21 cellular contexts compared by ENCODE assay signal in the genomic region with DNA sequence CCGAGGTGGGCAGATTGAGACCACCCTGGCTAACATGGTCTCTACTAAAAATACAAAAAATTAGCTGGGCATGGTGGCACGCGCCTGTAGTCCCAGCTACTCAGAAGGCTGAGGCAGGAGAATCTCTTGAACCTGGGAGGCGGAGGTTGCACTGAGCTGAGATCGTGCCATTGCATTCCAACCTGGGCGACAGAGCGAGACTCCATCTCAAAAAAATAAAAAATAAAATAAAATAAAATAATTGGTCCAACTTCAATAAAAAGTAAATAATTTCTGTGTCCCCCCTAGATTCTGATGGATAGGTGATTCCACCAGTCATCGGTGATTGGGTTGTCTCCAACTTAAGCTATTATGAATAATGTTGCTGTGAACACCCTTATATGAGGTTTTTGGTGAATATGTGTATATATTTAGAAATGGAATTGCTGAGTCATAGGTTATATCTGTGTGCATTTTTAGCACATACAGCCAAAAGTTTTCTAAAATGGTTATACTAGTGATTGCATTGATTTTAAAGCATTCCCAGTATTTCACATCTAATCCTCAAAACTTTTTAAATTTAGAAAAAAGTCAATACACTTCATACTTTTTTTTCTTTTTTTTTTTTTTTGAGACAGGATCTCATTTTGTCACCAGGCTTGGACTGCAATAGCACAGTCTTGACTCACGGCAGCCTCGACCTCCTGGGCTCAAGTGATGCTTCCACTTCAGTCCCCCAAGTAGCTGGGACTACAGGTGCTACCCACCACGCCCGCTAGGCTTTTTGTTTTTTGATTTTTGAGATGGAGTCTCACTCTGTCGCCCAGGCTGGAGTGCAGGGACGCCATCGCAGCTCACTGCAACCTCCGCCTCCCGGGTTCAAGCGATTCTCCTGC. TPM values are rescaled to one million over a fixed set of nuclear protein-coding genes. Genes with fewer than 3 reads are reported as not detected.
DNase-seq lines count a peak whose midpoint lies in the region; ATAC-seq and TF ChIP-seq lines count a peak whose summit lies in the region.
"Had no signal": no experiment of that assay in that cellular context is flagged by ENCODE, and none has a peak within 500 bp of the region (broad histone marks: within the 10 kb centered on the region; RNA-seq: fewer than 3 reads in every experiment).

No MANE protein-coding gene starts in this region.

- H3K9me2 ChIP-seq in GM23338 (ENCODE audit: insufficient read depth): no peaks in the 10 kb centered on the region

- no peaks in the 10 kb centered on the region for H3K36me3 Mint-ChIP-seq in GM23338 (ENCODE audit: low read depth)
- no peaks in the 10 kb centered on the region for H3K36me3 Mint-ChIP-seq in effector memory CD8-positive, alpha-beta T cell (ENCODE audit: insufficient read depth)
- H3K36me3 Mint-ChIP-seq: CD4-positive, CD25-positive, alpha-beta regulatory T cell; naive B cell had no signal

- peak overlapping the region; percentile 97; the same call in 1 of the 2 replicates for H2AFZ ChIP-seq in GM23338

- DNase-seq in A172 (ENCODE audit: low spot score) (peak; percentile 19), GM23338 (ENCODE audit: low spot score) (no peak), RKO (ENCODE audit: low spot score) (peak; percentile 67), fibroblast of the aortic adventitia (ENCODE audit: low read depth) (peak; percentile 59), NCI-H1694 treated with DMSO at 0.1 percent for 48 hours (lab: John Stamatoyannopoulos, UW) (no peak)
- DNase-seq in effector memory CD8-positive, alpha-beta T cell: no peak
- DNase-seq: activated CD4-positive, alpha-beta T cell treated with anti-CD3 and anti-CD28 coated beads, Interleukin-2, amount 10 ng/mL, durations not matched to agents 24 days and 14 days; activated CD8-positive, alpha-beta memory T cell treated with anti-CD3 and anti-CD28 coated beads, Interleukin-2, amount 50 U/mL, for 48 hours; CD4-positive, CD25-positive, alpha-beta regulatory T cell; kidney; naive B cell; NCI-H1417 treated with DMSO at 0.1 percent for 48 hours; stimulated activated naive CD4-positive, alpha-beta T cell had no signal

- H3K27ac ChIP-seq in GM23338 (ENCODE audit: low read depth): peak overlapping the region; percentile 73; the same call in 1 of the 2 replicates
- H3K27ac ChIP-seq: cardiac muscle cell, gastroesophageal sphincter, pancreas, tibial artery had no signal

- H3K79me2 ChIP-seq in GM23338 (replicated peaks; ENCODE audit: insufficient read depth): no peaks in the 10 kb centered on the region

- no peaks in the 10 kb centered on the region for H3F3A ChIP-seq in GM23338 (replicated peaks; ENCODE audit: low read depth)

- H3K27me3 Mint-ChIP-seq in GM23338 (ENCODE audit: insufficient read depth, low read depth, poor library complexity): peaks cover 3% of the 10 kb centered on the region
- H3K27me3 Mint-ChIP-seq in effector memory CD8-positive, alpha-beta T cell: no peaks in the 10 kb centered on the region
- H3K27me3 Mint-ChIP-seq: activated CD4-positive, alpha-beta T cell treated with anti-CD3 and anti-CD28 coated beads, Interleukin-2, amount 10 ng/mL, durations not matched to agents 24 days and 14 days; CD4-positive, CD25-positive, alpha-beta regulatory T cell; dendritic cell treated with granulocyte-macrophage colony-stimulating factor and Interleukin-4, amounts not matched to agents 40 ng/mL and 50 ng/mL, for 4 days; naive B cell had no signal

- no peaks in the 10 kb centered on the region; the same call in 2 of the 3 replicates for H3K9me3 Mint-ChIP-seq in GM23338
- H3K9me3 Mint-ChIP-seq in effector memory CD8-positive, alpha-beta T cell: no peaks in the 10 kb centered on the region
- H3K9me3 Mint-ChIP-seq: activated CD4-positive, alpha-beta T cell treated with anti-CD3 and anti-CD28 coated beads, Interleukin-2, amount 10 ng/mL, durations not matched to agents 24 days and 14 days; CD4-positive, CD25-positive, alpha-beta regulatory T cell; dendritic cell treated with granulocyte-macrophage colony-stimulating factor and Interleukin-4, amounts not matched to agents 40 ng/mL and 50 ng/mL, for 4 days; naive B cell had no signal

- H4K20me1 ChIP-seq in GM23338 (replicated peaks; ENCODE audit: insufficient read depth): no peaks in the 10 kb centered on the region

- H3K27ac Mint-ChIP-seq in GM23338: no peak overlapping the region
- no peak overlapping the region for H3K27ac Mint-ChIP-seq in effector memory CD8-positive, alpha-beta T cell
- H3K27ac Mint-ChIP-seq: activated CD4-positive, alpha-beta T cell treated with anti-CD3 and anti-CD28 coated beads, Interleukin-2, amount 10 ng/mL, durations not matched to agents 24 days and 14 days; CD4-positive, CD25-positive, alpha-beta regulatory T cell; naive B cell had no signal

- ATAC-seq in GM23338: no peak
- no peak for ATAC-seq in HG03108 (IDR thresholded peaks at IDR 0.05; ENCODE audit: unreplicated experiment)
- ATAC-seq in effector memory CD8-positive, alpha-beta T cell (replicated peaks): no peak
- no peak for ATAC-seq in GM19467 (IDR thresholded peaks at IDR 0.05; ENCODE audit: unreplicated experiment)

- 0 out of 2 replicates have a peak, but pooled peaks cover 5% of the 10 kb centered on the region for H3K4me1 ChIP-seq in GM23338 (ENCODE audit: insufficient read depth)
- H3K4me1 ChIP-seq: gastroesophageal sphincter, pancreas had no signal

- H3K4me3 Mint-ChIP-seq in GM23338: no peak overlapping the region
- no peak overlapping the region for H3K4me3 Mint-ChIP-seq in effector memory CD8-positive, alpha-beta T cell
- H3K4me3 Mint-ChIP-seq: activated CD4-positive, alpha-beta T cell treated with anti-CD3 and anti-CD28 coated beads, Interleukin-2, amount 10 ng/mL, durations not matched to agents 24 days and 14 days; CD4-positive, CD25-positive, alpha-beta regulatory T cell; dendritic cell treated with granulocyte-macrophage colony-stimulating factor and Interleukin-4, amounts not matched to agents 40 ng/mL and 50 ng/mL, for 4 days had no signal

- no peak for TF ChIP-seq CTCF in GM23338 (conservative IDR thresholded peaks at IDR 0.05; ENCODE audit: low read depth in 2 of 2)
- TF ChIP-seq CTCF in fibroblast of the aortic adventitia (IDR thresholded peaks at IDR 0.05; ENCODE audit: insufficient read depth, low read length): no peak

- H3K4me3 ChIP-seq in GM23338 (no peak overlapping the region), fibroblast of the aortic adventitia (ENCODE audit: low read depth, low read length) (no peak overlapping the region)
- H3K4me3 ChIP-seq: cardiac muscle cell, gastroesophageal sphincter, lung, pancreas, tibial artery had no signal

- peaks cover 4% of the 10 kb centered on the region; the same call in 1 of the 3 replicates for H3K4me1 Mint-ChIP-seq in GM23338
- no peaks in the 10 kb centered on the region for H3K4me1 Mint-ChIP-seq in effector memory CD8-positive, alpha-beta T cell (ENCODE audit: low read depth in 2 of 2)
- H3K4me1 Mint-ChIP-seq: activated CD4-positive, alpha-beta T cell treated with anti-CD3 and anti-CD28 coated beads, Interleukin-2, amount 10 ng/mL, durations not matched to agents 24 days and 14 days; naive B cell had no signal

- H3K27me3 ChIP-seq in GM23338 (ENCODE audit: insufficient read depth): no peaks in the 10 kb centered on the region
- H3K27me3 ChIP-seq: cardiac muscle cell, gastroesophageal sphincter, pancreas, tibial artery had no signal

- H3K4me2 ChIP-seq in GM23338: no peak overlapping the region

- H3K36me3 ChIP-seq in GM23338 (ENCODE audit: insufficient read depth): no peaks in the 10 kb centered on the region
- H3K36me3 ChIP-seq: cardiac muscle cell, gastroesophageal sphincter, pancreas, tibial artery had no signal

TF ChIP-seq in GM23338, 12 proteins besides CTCF, POLR2A, EP300 and RAD21 (continues in another document):
- TF ChIP-seq EZH2 (IDR thresholded peaks at IDR 0.05; ENCODE audit: low read depth, unreplicated experiment): no peak

RNA-seq across cellular contexts. Expression of gene SRPK2, which starts 13.7 kb away (rescaled TPM):
- total RNA-seq in A172 (2014; rRNA removed; shearing (Covaris generic)): 64.5 and 65.4 TPM in 2 replicates
- 66.3 and 85.4 TPM in 2 replicates for total RNA-seq in GM23338 (2014; rRNA removed; shearing (Covaris generic))
- 73.0 and 91.5 TPM in 2 replicates for polyA plus RNA-seq in GM23338 (2016; fragmentation: Nextera tagmentation; extraction: Ambion mirVana)
- total RNA-seq in fibroblast of the aortic adventitia (ENCODE audit: low replicate concordance): 45.0 and 50.8 TPM in 2 replicates

Comparison
In these comparisons a context has a peak if more than half of its experiments do, and no peak if none do; other contexts are left out.
1. DNase-seq: peak in A172 (single experiment), RKO (single experiment) and fibroblast of the aortic adventitia (single experiment); none in GM23338 (single experiment), NCI-H1694 treated with DMSO at 0.1 percent for 48 hours (single experiment) and effector memory CD8-positive, alpha-beta T cell (0 of 3).